In genomic region chr7:873367-874002, GRCh38 we compare ENCODE assay signal across 1 cellular context.
TF ChIP-seq lines count a peak whose summit lies in the region.

No MANE protein-coding gene starts in this region.

TF ChIP-seq in K562, 482 proteins besides CTCF, POLR2A, EP300 and RAD21 (continued from another document and continues in another):
- TF ChIP-seq STAT5A (IDR thresholded peaks at IDR 0.05; ENCODE audit: borderline replicate concordance, low read length) = no peak; the same call in 1 of the 2 replicates
- TF ChIP-seq SMAD4 (CRISPR knock-in tag; conservative IDR thresholded peaks at IDR 0.05) = peak; percentile 50
- TF ChIP-seq BRF1 (IDR thresholded peaks at IDR 0.05; ENCODE audit: borderline replicate concordance, extremely low read depth, insufficient read length) = no peak
- TF ChIP-seq MTF1 (CRISPR knock-in tag; IDR thresholded peaks at IDR 0.05; ENCODE audit: borderline replicate concordance) = no peak
- no peak for TF ChIP-seq ZNF707 (CRISPR knock-in tag; conservative IDR thresholded peaks at IDR 0.05)
- no peak for TF ChIP-seq FUS (optimal IDR thresholded peaks at IDR 0.05; ENCODE audit: low read depth, low read length)
- no peak for TF ChIP-seq ZNF212 (CRISPR knock-in tag; IDR thresholded peaks at IDR 0.05)
- peak; percentile 77 for TF ChIP-seq SMC3 (conservative IDR thresholded peaks at IDR 0.05; ENCODE audit: insufficient read depth, low read depth, low read length)
- TF ChIP-seq TCF7 (IDR thresholded peaks at IDR 0.05; ENCODE audit: borderline replicate concordance) = no peak
- 0 out of 2 replicates have a peak, but pooled peaks have one; percentile 41 for TF ChIP-seq SREBF1 (IDR thresholded peaks at IDR 0.05; ENCODE audit: borderline replicate concordance, low read depth, low read length)
- no peak for TF ChIP-seq ARID1B (IDR thresholded peaks at IDR 0.05)
- peak; percentile 96 for TF ChIP-seq CTCFL (IDR thresholded peaks at IDR 0.05; ENCODE audit: borderline replicate concordance, insufficient read depth, low read depth, low read length, poor library complexity, severe bottlenecking)
- peak; percentile 89 for TF ChIP-seq ZNF740 (CRISPR knock-in tag; IDR thresholded peaks at IDR 0.05)
- TF ChIP-seq ZNF740 (tag; IDR thresholded peaks at IDR 0.05) = peak in 1 of 2 experiments; percentile 63; a peak in 1 of 4 replicates
- TF ChIP-seq ZNF644 (tag; IDR thresholded peaks at IDR 0.05; ENCODE audit: low read depth) = peak; percentile 35; the same call in 1 of the 2 replicates
- peak; percentile 86 for TF ChIP-seq CREM (IDR thresholded peaks at IDR 0.05; ENCODE audit: low read depth)
- no peak for TF ChIP-seq NCOA4 (IDR thresholded peaks at IDR 0.05; ENCODE audit: partially characterized antibody)
- TF ChIP-seq MEF2A (IDR thresholded peaks at IDR 0.05; ENCODE audit: control insufficient read depth, low read depth, low read length) = no peak
- TF ChIP-seq CREB1 (IDR thresholded peaks at IDR 0.05) = no peak
- TF ChIP-seq CREB1 (CRISPR knock-in tag; IDR thresholded peaks at IDR 0.05) = peak; percentile 89
- TF ChIP-seq KLF1 (tag; IDR thresholded peaks at IDR 0.05) = no peak
- TF ChIP-seq CUX1 (CRISPR knock-in tag; IDR thresholded peaks at IDR 0.05) = 0 out of 2 replicates have a peak, but pooled peaks have one; percentile 39
- TF ChIP-seq ZNF3 (CRISPR knock-in tag; IDR thresholded peaks at IDR 0.05) = no peak
- TF ChIP-seq CHAMP1 (IDR thresholded peaks at IDR 0.05) = peak; percentile 61; the same call in 1 of the 2 replicates
- TF ChIP-seq ELK1 (CRISPR knock-in tag; IDR thresholded peaks at IDR 0.05) = no peak
- TF ChIP-seq ZNF655 (CRISPR knock-in tag; IDR thresholded peaks at IDR 0.05) = no peak
- TF ChIP-seq ATF1 (CRISPR knock-in tag; IDR thresholded peaks at IDR 0.05) = no peak
- TF ChIP-seq ATF1 (tag; IDR thresholded peaks at IDR 0.05) = peak; percentile 79
- TF ChIP-seq DACH1 (IDR thresholded peaks at IDR 0.05; ENCODE audit: partially characterized antibody) = no peak
- TF ChIP-seq ILF3 (IDR thresholded peaks at IDR 0.05; ENCODE audit: borderline replicate concordance) = no peak
- peak; percentile 94 for TF ChIP-seq EP400 (IDR thresholded peaks at IDR 0.05)
- TF ChIP-seq KLF16 (IDR thresholded peaks at IDR 0.05) = no peak
- no peak for TF ChIP-seq TRIM24 (IDR thresholded peaks at IDR 0.05)
- no peak for TF ChIP-seq EWSR1 (IDR thresholded peaks at IDR 0.05; ENCODE audit: borderline replicate concordance, low read depth, partially characterized antibody)
- TF ChIP-seq ZNF12 (CRISPR knock-in tag; IDR thresholded peaks at IDR 0.05) = peak; percentile 47; the same call in 1 of the 2 replicates
- no peak for TF ChIP-seq CAMTA2 (CRISPR knock-in tag; conservative IDR thresholded peaks at IDR 0.05)
- no peak for TF ChIP-seq ZNF408 (CRISPR knock-in tag; IDR thresholded peaks at IDR 0.05; ENCODE audit: low read depth)
- TF ChIP-seq TFAM (CRISPR knock-in tag; conservative IDR thresholded peaks at IDR 0.05) = no peak
- TF ChIP-seq ZNF133 (CRISPR knock-in tag; IDR thresholded peaks at IDR 0.05) = no peak
- TF ChIP-seq ZNF778 (CRISPR knock-in tag; IDR thresholded peaks at IDR 0.05) = no peak
- peak; percentile 46; the same call in 1 of the 2 replicates for TF ChIP-seq CTBP1 (IDR thresholded peaks at IDR 0.05; ENCODE audit: borderline replicate concordance)
- TF ChIP-seq ZNF584 (CRISPR knock-in tag; IDR thresholded peaks at IDR 0.05; ENCODE audit: low read depth) = no peak
- TF ChIP-seq ZBTB26 (CRISPR knock-in tag; IDR thresholded peaks at IDR 0.05) = no peak
- peak; percentile 16 for TF ChIP-seq TAF1 (IDR thresholded peaks at IDR 0.05; ENCODE audit: control insufficient read depth, extremely low read depth, insufficient read depth, low read length, severe bottlenecking)
- peak; percentile 94 for TF ChIP-seq STAG1 (CRISPR knock-in tag; IDR thresholded peaks at IDR 0.05; ENCODE audit: borderline replicate concordance)
- TF ChIP-seq HDGF (IDR thresholded peaks at IDR 0.05) = no peak
- no peak; the same call in 1 of the 2 replicates for TF ChIP-seq ZNF197 (CRISPR knock-in tag; IDR thresholded peaks at IDR 0.05; ENCODE audit: low read depth)
- no peak; the same call in 1 of the 2 replicates for TF ChIP-seq ZNF143 (CRISPR knock-in tag; IDR thresholded peaks at IDR 0.05)
- peak; percentile 79; the same call in 1 of the 2 replicates for TF ChIP-seq ZFP91 (CRISPR knock-in tag; IDR thresholded peaks at IDR 0.05)
- peak; percentile 51 for TF ChIP-seq NEUROD1 (IDR thresholded peaks at IDR 0.05; ENCODE audit: borderline replicate concordance, low read depth, low read length, partially characterized antibody)
- TF ChIP-seq ARHGAP35 (IDR thresholded peaks at IDR 0.05; ENCODE audit: partially characterized antibody) = no peak
- TF ChIP-seq FIP1L1 (IDR thresholded peaks at IDR 0.05; ENCODE audit: low read depth, low read length, poor library complexity, severe bottlenecking) = no peak
- no peak for TF ChIP-seq ELF2 (CRISPR knock-in tag; IDR thresholded peaks at IDR 0.05)
- peak; percentile 20 to 86; a peak in 2 of 4 replicates for TF ChIP-seq MAZ (CRISPR knock-in tag; conservative IDR thresholded peaks at IDR 0.05 in 1 of 2, IDR thresholded peaks at IDR 0.05 in 1 of 2)
- TF ChIP-seq ZNF511 (CRISPR knock-in tag; IDR thresholded peaks at IDR 0.05) = peak; percentile 99
- TF ChIP-seq CBX5 (IDR thresholded peaks at IDR 0.05; ENCODE audit: borderline replicate concordance, low read depth) = peak; percentile 30; the same call in 1 of the 2 replicates
- TF ChIP-seq ZNF79 (CRISPR knock-in tag; IDR thresholded peaks at IDR 0.05; ENCODE audit: low read depth) = no peak
